31 cellular contexts compared by ENCODE assay signal in genomic region chr2:133360190-133360589, GRCh38.
DNase-seq lines count a peak whose midpoint lies in the region; ATAC-seq lines count a peak whose summit lies in the region.
"Had no signal": no experiment of that assay in that cellular context is flagged by ENCODE, and none has a peak within 500 bp of the region (broad histone marks: within the 10 kb centered on the region; RNA-seq: fewer than 3 reads in every experiment).

No MANE protein-coding gene starts in this region.

- peak; percentile 49 for ATAC-seq in GM18498 (IDR thresholded peaks at IDR 0.05; ENCODE audit: unreplicated experiment)
- ATAC-seq in GM19025 (IDR thresholded peaks at IDR 0.05; ENCODE audit: low read depth, unreplicated experiment), result peak; percentile 44
- peak; percentile 39 for ATAC-seq in HG02798 (IDR thresholded peaks at IDR 0.05; ENCODE audit: poor library complexity, unreplicated experiment)
- ATAC-seq in HG03520 (IDR thresholded peaks at IDR 0.05; ENCODE audit: unreplicated experiment), result peak; percentile 44
- no peak for ATAC-seq in HG02973 (IDR thresholded peaks at IDR 0.05; ENCODE audit: unreplicated experiment)
- ATAC-seq in effector memory CD8-positive, alpha-beta T cell (replicated peaks), result no peak
- ATAC-seq: A549, lower lobe of right lung, right lobe of liver had no signal

- H3K27ac Mint-ChIP-seq in effector memory CD8-positive, alpha-beta T cell, result no peak overlapping the region
- H3K27ac Mint-ChIP-seq: activated B cell treated with CpG ODN at 0.5 μM for 24 hours; activated CD4-positive, alpha-beta T cell treated with anti-CD3 and anti-CD28 coated beads, Interleukin-2, amount 10 ng/mL, durations not matched to agents 7 days and 5 days; activated naive CD8-positive, alpha-beta T cell treated with anti-CD3 and anti-CD28 coated beads, Interleukin-2, amount 10 ng/mL, durations not matched to agents 7 days and 5 days; CD4-positive, alpha-beta T cell; IgD-negative memory B cell had no signal

- peaks cover 0 to 13% of the 10 kb centered on the region in 2 donors for H3K9me3 Mint-ChIP-seq in effector memory CD8-positive, alpha-beta T cell
- H3K9me3 Mint-ChIP-seq: activated B cell treated with CpG ODN at 0.5 μM for 24 hours; activated CD4-positive, alpha-beta T cell treated with anti-CD3 and anti-CD28 coated beads, Interleukin-2, amount 10 ng/mL, durations not matched to agents 7 days and 5 days had no signal

- no peak overlapping the region for H3K4me3 Mint-ChIP-seq in effector memory CD8-positive, alpha-beta T cell
- H3K4me3 Mint-ChIP-seq: activated B cell treated with CpG ODN at 0.5 μM for 24 hours; activated CD4-positive, alpha-beta T cell treated with anti-CD3 and anti-CD28 coated beads, Interleukin-2, amount 10 ng/mL, durations not matched to agents 7 days and 5 days; activated naive CD8-positive, alpha-beta T cell treated with anti-CD3 and anti-CD28 coated beads, Interleukin-2, amount 10 ng/mL, durations not matched to agents 7 days and 5 days; CD4-positive, alpha-beta T cell; IgD-negative memory B cell; naive B cell had no signal

- no peaks in the 10 kb centered on the region for H3K27me3 Mint-ChIP-seq in effector memory CD8-positive, alpha-beta T cell
- H3K27me3 Mint-ChIP-seq: activated B cell treated with CpG ODN at 0.5 μM for 24 hours; activated naive CD8-positive, alpha-beta T cell treated with anti-CD3 and anti-CD28 coated beads, Interleukin-2, amount 10 ng/mL, durations not matched to agents 7 days and 5 days; IgD-negative memory B cell; naive B cell had no signal

- H3K4me1 Mint-ChIP-seq in effector memory CD8-positive, alpha-beta T cell (ENCODE audit: low read depth in 2 of 2), result no peaks in the 10 kb centered on the region
- H3K4me1 Mint-ChIP-seq: activated B cell treated with CpG ODN at 0.5 μM for 24 hours, IgD-negative memory B cell, naive B cell had no signal

- H3K36me3 Mint-ChIP-seq in effector memory CD8-positive, alpha-beta T cell (ENCODE audit: insufficient read depth), result no peaks in the 10 kb centered on the region
- H3K36me3 Mint-ChIP-seq: activated naive CD8-positive, alpha-beta T cell treated with anti-CD3 and anti-CD28 coated beads, Interleukin-2, amount 10 ng/mL, durations not matched to agents 7 days and 5 days; IgD-negative memory B cell; naive B cell had no signal

- DNase-seq in NCI-H2107 (lab: John Stamatoyannopoulos, UW), result no peak
- DNase-seq in NCI-H1092 (lab: John Stamatoyannopoulos, UW), result no peak
- no peak for DNase-seq in effector memory CD8-positive, alpha-beta T cell
- DNase-seq: activated B cell treated with CpG ODN at 0.5 μM for 24 hours; activated CD4-positive, alpha-beta T cell treated with anti-CD3 and anti-CD28 coated beads, Interleukin-2, amount 10 ng/mL, durations not matched to agents 7 days and 5 days; activated effector memory CD4-positive, alpha-beta T cell treated with anti-CD3 and anti-CD28 coated beads, Interleukin-2, amount 50 U/mL, for 16 hours; activated naive CD8-positive, alpha-beta T cell treated with anti-CD3 and anti-CD28 coated beads, Interleukin-2, amount 10 ng/mL, durations not matched to agents 7 days and 5 days; activated T-cell treated with anti-CD3 and anti-CD28 coated beads, Interleukin-2, amount 50 U/mL, for 1 hour; aorta; CD4-positive, alpha-beta T cell; kidney glomerular epithelial cell; lower lobe of right lung; midbrain; naive B cell; NCI-H1092 treated with DMSO at 0.1 percent for 48 hours; NCI-H187; NCI-H2171 treated with DMSO at 0.1 percent for 48 hours; NCI-H510A treated with DMSO at 0.1 percent for 48 hours; nucleus accumbens; right lobe of liver; RPMI8226; SJCRH30; stimulated activated CD4-positive, alpha-beta T cell treated with anti-CD3 and anti-CD28 coated beads, Interleukin-4, amount 100 ng/mL, for 1 hour; stomach had no signal

Comparison
In these comparisons a context has a peak if more than half of its experiments do, and no peak if none do; other contexts are left out.
1. ATAC-seq: peak in GM18498 (single experiment), GM19025 (single experiment), HG02798 (single experiment) and HG03520 (single experiment); none in HG02973 (single experiment) and effector memory CD8-positive, alpha-beta T cell (single experiment).